1 cellular context compared by ENCODE assay signal in the genomic region with DNA sequence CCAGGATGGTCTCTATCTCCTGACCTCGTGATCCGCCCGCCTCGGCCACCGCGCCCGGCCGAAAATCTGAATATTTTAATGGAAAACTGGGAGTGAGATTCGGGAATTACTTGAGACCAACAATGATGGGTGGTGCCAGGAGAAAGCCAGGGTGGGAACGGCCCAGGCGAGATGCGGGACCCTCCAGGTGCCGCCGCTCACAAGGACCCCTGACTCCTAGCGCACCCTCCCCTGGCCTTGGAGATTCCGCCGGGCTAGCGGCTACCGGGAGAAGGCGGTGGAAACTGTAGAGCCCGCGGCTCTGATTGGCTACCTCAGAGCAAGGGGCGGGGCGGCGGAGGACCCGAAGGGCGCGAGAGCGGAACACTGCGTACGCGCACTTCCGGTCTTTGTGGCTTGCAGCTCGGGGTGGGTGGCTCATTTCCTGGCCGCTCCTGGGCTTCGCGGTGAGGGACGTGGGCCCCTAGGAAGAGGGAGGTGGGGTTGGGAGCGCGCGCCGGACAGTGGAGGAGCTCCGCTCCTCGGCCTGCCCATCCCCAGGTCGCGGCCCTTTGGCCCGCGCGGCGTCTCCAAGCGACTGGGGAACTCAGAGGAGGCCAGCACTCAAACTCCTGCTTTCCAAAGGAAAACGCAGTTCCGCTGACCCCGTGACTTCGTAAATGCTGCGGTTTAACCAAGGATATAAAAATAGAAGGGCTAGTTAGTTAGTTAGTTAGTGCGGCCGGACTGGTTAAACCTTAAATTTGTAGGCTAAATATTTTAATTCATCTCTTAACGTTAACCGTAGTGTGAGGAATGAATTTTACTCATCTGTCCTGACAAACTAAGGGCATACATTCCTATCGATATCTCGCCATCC.
TF ChIP-seq lines count a peak whose summit lies in the region.

ZNF397 (plus strand) TSS at position 371 of the 859 bp plus-strand sequence. CDS start 1,437 bp downstream, outside the sequence.

TF ChIP-seq in HCT116, 20 proteins besides CTCF, POLR2A, EP300 and RAD21 (continued from another document):
- TF ChIP-seq, protein P1, sequence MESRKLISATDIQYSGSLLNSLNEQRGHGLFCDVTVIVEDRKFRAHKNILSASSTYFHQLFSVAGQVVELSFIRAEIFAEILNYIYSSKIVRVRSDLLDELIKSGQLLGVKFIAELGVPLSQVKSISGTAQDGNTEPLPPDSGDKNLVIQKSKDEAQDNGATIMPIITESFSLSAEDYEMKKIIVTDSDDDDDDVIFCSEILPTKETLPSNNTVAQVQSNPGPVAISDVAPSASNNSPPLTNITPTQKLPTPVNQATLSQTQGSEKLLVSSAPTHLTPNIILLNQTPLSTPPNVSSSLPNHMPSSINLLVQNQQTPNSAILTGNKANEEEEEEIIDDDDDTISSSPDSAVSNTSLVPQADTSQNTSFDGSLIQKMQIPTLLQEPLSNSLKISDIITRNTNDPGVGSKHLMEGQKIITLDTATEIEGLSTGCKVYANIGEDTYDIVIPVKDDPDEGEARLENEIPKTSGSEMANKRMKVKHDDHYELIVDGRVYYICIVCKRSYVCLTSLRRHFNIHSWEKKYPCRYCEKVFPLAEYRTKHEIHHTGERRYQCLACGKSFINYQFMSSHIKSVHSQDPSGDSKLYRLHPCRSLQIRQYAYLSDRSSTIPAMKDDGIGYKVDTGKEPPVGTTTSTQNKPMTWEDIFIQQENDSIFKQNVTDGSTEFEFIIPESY (IDR thresholded peaks at IDR 0.05; ENCODE audit: extremely low read depth, insufficient replicate concordance, low read length), result peak; percentile 45
- TF ChIP-seq ELF1 (IDR thresholded peaks at IDR 0.05; ENCODE audit: borderline replicate concordance, low read depth) (peak; percentile 81), POLR2AphosphoS5 (IDR thresholded peaks at IDR 0.05; ENCODE audit: low read depth, low read length) (peak; percentile 97), EZH2 (IDR thresholded peaks at IDR 0.05) (no peak), ZFX (IDR thresholded peaks at IDR 0.05) (peak; percentile 49; the same call in 1 of the 2 replicates)
- TF ChIP-seq, protein P2, sequence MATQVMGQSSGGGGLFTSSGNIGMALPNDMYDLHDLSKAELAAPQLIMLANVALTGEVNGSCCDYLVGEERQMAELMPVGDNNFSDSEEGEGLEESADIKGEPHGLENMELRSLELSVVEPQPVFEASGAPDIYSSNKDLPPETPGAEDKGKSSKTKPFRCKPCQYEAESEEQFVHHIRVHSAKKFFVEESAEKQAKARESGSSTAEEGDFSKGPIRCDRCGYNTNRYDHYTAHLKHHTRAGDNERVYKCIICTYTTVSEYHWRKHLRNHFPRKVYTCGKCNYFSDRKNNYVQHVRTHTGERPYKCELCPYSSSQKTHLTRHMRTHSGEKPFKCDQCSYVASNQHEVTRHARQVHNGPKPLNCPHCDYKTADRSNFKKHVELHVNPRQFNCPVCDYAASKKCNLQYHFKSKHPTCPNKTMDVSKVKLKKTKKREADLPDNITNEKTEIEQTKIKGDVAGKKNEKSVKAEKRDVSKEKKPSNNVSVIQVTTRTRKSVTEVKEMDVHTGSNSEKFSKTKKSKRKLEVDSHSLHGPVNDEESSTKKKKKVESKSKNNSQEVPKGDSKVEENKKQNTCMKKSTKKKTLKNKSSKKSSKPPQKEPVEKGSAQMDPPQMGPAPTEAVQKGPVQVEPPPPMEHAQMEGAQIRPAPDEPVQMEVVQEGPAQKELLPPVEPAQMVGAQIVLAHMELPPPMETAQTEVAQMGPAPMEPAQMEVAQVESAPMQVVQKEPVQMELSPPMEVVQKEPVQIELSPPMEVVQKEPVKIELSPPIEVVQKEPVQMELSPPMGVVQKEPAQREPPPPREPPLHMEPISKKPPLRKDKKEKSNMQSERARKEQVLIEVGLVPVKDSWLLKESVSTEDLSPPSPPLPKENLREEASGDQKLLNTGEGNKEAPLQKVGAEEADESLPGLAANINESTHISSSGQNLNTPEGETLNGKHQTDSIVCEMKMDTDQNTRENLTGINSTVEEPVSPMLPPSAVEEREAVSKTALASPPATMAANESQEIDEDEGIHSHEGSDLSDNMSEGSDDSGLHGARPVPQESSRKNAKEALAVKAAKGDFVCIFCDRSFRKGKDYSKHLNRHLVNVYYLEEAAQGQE (IDR thresholded peaks at IDR 0.05; ENCODE audit: low read depth), result no peak
TF ChIP-seq in HCT116: peak in this region for 8.
